Comparison of ENCODE assay signal across 8 cellular contexts in the genomic region with DNA sequence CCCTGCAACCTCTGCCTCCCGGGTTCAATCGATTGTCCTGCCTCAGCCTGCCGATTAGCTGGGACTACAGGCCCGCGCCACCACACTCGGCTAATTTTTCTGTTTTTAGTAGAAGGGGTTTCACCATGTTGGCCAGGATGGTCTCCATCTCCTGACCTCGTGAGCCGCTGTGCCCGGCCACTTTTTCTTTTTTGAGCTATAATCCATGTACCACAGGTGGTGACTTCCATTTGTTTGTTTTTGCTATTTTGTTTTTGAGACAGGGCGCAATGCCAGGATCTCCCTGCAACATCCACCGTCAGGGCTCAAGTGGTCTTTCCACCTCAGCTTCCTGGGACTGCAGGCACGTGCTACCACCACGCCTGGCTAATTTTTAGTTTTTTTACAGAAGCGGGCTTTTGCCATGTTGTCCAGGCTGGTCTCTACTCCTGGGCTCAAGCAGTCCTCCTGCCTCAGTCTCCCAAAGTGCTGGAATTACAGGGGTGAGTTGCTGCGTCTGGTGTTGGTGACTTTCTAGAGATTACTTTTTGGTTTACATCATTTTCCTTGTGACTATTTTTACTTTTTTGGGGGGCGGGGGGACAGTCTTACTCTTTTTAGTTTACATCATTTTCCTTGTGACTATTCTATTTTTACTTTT. TPM values are rescaled to one million over a fixed set of nuclear protein-coding genes. Genes with fewer than 3 reads are reported as not detected.
DNase-seq lines count a peak whose midpoint lies in the region; ATAC-seq and TF ChIP-seq lines count a peak whose summit lies in the region.

No MANE protein-coding gene starts in this region.

- no peaks in the 10 kb centered on the region for H3K9me3 Mint-ChIP-seq in activated naive CD8-positive, alpha-beta T cell (ENCODE audit: low read depth)

- no peaks in the 10 kb centered on the region for H3K27me3 ChIP-seq in thoracic aorta (replicated peaks; ENCODE audit: insufficient read depth)

- H3K36me3 Mint-ChIP-seq in activated naive CD8-positive, alpha-beta T cell, result peaks cover 31% of the 10 kb centered on the region

- ATAC-seq in thoracic aorta (ENCODE audit: insufficient number of reproducible peaks, low FRiP score, low read depth), result no peak
- ATAC-seq in GM18519 (IDR thresholded peaks at IDR 0.05; ENCODE audit: low FRiP score, unreplicated experiment), result no peak

- H3K9me3 ChIP-seq in thoracic aorta, result no peaks in the 10 kb centered on the region

- peak; percentile 71 for DNase-seq in activated CD8-positive, alpha-beta memory T cell treated with anti-CD3 and anti-CD28 coated beads for 24 hours
- no peak for DNase-seq in activated CD8-positive, alpha-beta memory T cell treated with anti-CD3 and anti-CD28 coated beads, Interleukin-2, amount 50 U/mL, for 4 hours
- peak; percentile 27 for DNase-seq in left kidney (ENCODE audit: low read depth, low spot score)
- no peak for DNase-seq in thoracic aorta (ENCODE audit: low spot score)
- DNase-seq in NCI-H187 (lab: John Stamatoyannopoulos, UW), result no peak
- no peak for DNase-seq in DMS153 (lab: John Stamatoyannopoulos, UW)

- TF ChIP-seq CTCF in thoracic aorta (IDR thresholded peaks at IDR 0.05), result no peak

- peaks cover 23% of the 10 kb centered on the region for H3K4me1 Mint-ChIP-seq in activated naive CD8-positive, alpha-beta T cell (ENCODE audit: low read depth)

- H3K27me3 Mint-ChIP-seq in activated naive CD8-positive, alpha-beta T cell, result no peaks in the 10 kb centered on the region

- H3K27ac Mint-ChIP-seq in activated naive CD8-positive, alpha-beta T cell, result peak overlapping the region; percentile 99

- peaks cover 40% of the 10 kb centered on the region for H3K36me3 ChIP-seq in thoracic aorta

- peaks cover 40 to 51% of the 10 kb centered on the region in 2 donors for H3K4me1 ChIP-seq in thoracic aorta (ENCODE audit: control insufficient read depth in 1 of 2, low read depth in 2 of 2)

- H3K4me3 ChIP-seq in thoracic aorta, result peak overlapping the region; percentile 98

- peak overlapping the region; percentile 27 to 92 for H3K27ac ChIP-seq in thoracic aorta

- peak overlapping the region; percentile 92 for H3K4me3 Mint-ChIP-seq in activated naive CD8-positive, alpha-beta T cell

RNA-seq across cellular contexts. Expression of a gene that starts 8.6 kb away (rescaled TPM):
- total RNA-seq in thoracic aorta, result 100 to 1,000 TPM; 178 to 262 TPM

RNA-seq across cellular contexts. Expression of a gene that starts 20.8 kb away (rescaled TPM):
- 100 to 1,000 TPM; 240 to 354 TPM for total RNA-seq in thoracic aorta

RNA-seq across cellular contexts. Expression of a gene that starts 21.1 kb away (rescaled TPM):
- 1 to 10 TPM; 1.1 to 1.2 TPM for total RNA-seq in thoracic aorta

RNA-seq across cellular contexts. Expression of a gene that starts 26.5 kb away (rescaled TPM):
- 10 to 100 TPM; 26.0 to 35.2 TPM for total RNA-seq in thoracic aorta

RNA-seq across cellular contexts. Expression of a gene that starts 29.4 kb away (rescaled TPM):
- 10 to 100 TPM; 21.2 to 40.1 TPM for total RNA-seq in thoracic aorta

Comparison
In these comparisons a context has a peak if more than half of its experiments do, and no peak if none do; other contexts are left out.
1. DNase-seq: peak in activated CD8-positive, alpha-beta memory T cell treated with anti-CD3 and anti-CD28 coated beads for 24 hours (single experiment) and left kidney (single experiment); none in activated CD8-positive, alpha-beta memory T cell treated with anti-CD3 and anti-CD28 coated beads, Interleukin-2, amount 50 U/mL, for 4 hours (single experiment), thoracic aorta (single experiment), NCI-H187 (0 of 2) and DMS153 (single experiment).